Comparison of ENCODE assay signal across 8 cellular contexts in genomic region chr6:10404107-10404798, GRCh38. TPM values are rescaled to one million over a fixed set of nuclear protein-coding genes. Genes with fewer than 3 reads are reported as not detected.
DNase-seq lines count a peak whose midpoint lies in the region; ATAC-seq and TF ChIP-seq lines count a peak whose summit lies in the region.

No MANE protein-coding gene starts in this region.

- H3K9me3 Mint-ChIP-seq in IgD-negative memory B cell (peaks cover 1 to 19% (median 18%) of the 10 kb centered on the region in 3 donors), nephron (peaks cover 4% of the 10 kb centered on the region)

- H3K4me2 ChIP-seq in DOHH2 (ENCODE audit: low read length) = peak overlapping the region; percentile 97

- ATAC-seq in GM21619 (IDR thresholded peaks at IDR 0.05; ENCODE audit: unreplicated experiment) = peak; percentile 94

- peaks cover 9% of the 10 kb centered on the region for H3F3A ChIP-seq in DOHH2 (ENCODE audit: control insufficient read depth, insufficient read depth)

- peaks cover 14% of the 10 kb centered on the region for H3K79me2 ChIP-seq in DOHH2 (ENCODE audit: control insufficient read depth, low read length)

- H3K9me3 ChIP-seq in DOHH2 (ENCODE audit: control insufficient read depth, insufficient read depth, low read length) = no peaks in the 10 kb centered on the region

- H3K36me3 ChIP-seq in DOHH2 (ENCODE audit: control insufficient read depth, low read length) = peaks cover 7% of the 10 kb centered on the region

- peak overlapping the region; percentile 60 for H3K27ac ChIP-seq in DOHH2 (ENCODE audit: low read depth, low read length)

- peaks cover 7% of the 10 kb centered on the region; the same call in 1 of the 2 replicates for H3K27me3 ChIP-seq in DOHH2 (ENCODE audit: control insufficient read depth, low read length)

- TF ChIP-seq CTCF in DOHH2 (IDR thresholded peaks at IDR 0.05; ENCODE audit: low read depth, low read length, poor library complexity, severe bottlenecking) = peak; percentile 55
- TF ChIP-seq CTCF in nephron (IDR thresholded peaks at IDR 0.05; ENCODE audit: unreplicated experiment in 3 of 3) = peak; percentile 52 to 61 (median 56)

- peaks cover 0 to 7% (median 7%) of the 10 kb centered on the region in 3 donors for H3K4me1 Mint-ChIP-seq in IgD-negative memory B cell
- H3K4me1 Mint-ChIP-seq in nephron = peaks cover 9% of the 10 kb centered on the region

- H3K4me3 Mint-ChIP-seq in IgD-negative memory B cell = peak overlapping the region; percentile 68 to 94 (median 85)
- H3K4me3 Mint-ChIP-seq in nephron = peak overlapping the region; percentile 91 to 92 (median 92)

- peaks cover 31% of the 10 kb centered on the region for H3K27me3 Mint-ChIP-seq in IgD-negative memory B cell
- peaks cover 99% of the 10 kb centered on the region for H3K27me3 Mint-ChIP-seq in nephron (ENCODE audit: low read depth)

- H3K27ac Mint-ChIP-seq in IgD-negative memory B cell = peak overlapping the region; percentile 61 to 80 (median 66)
- peak overlapping the region in 2 of 3 experiments; percentile 82 to 92 for H3K27ac Mint-ChIP-seq in nephron

- peaks cover 49% of the 10 kb centered on the region for H3K4me1 ChIP-seq in DOHH2 (ENCODE audit: control insufficient read depth, low read length)

- DNase-seq in activated T-cell treated with anti-CD3 and anti-CD28 coated beads, Interleukin-2, amount 50 U/mL, for 48 hours = peak; percentile 87 to 91
- peak; percentile 96 for DNase-seq in fibroblast of gingiva (ENCODE audit: low read depth)
- DNase-seq in stimulated activated naive CD4-positive, alpha-beta T cell treated with Interleukin-2 at 50 U/mL for 16 hours (lab: John Stamatoyannopoulos, UW) = peak; percentile 89

- no peaks in the 10 kb centered on the region for H3K9me2 ChIP-seq in DOHH2 (replicated peaks; ENCODE audit: control insufficient read depth, low read length)

- H4K20me1 ChIP-seq in DOHH2 (ENCODE audit: control insufficient read depth, insufficient read depth, low read depth, low read length) = no peaks in the 10 kb centered on the region

- H3K36me3 Mint-ChIP-seq in IgD-negative memory B cell (peaks cover 1% of the 10 kb centered on the region), nephron (ENCODE audit: low read depth) (peaks cover under 1% of the 10 kb centered on the region)

- peak overlapping the region; percentile 94 for H3K4me3 ChIP-seq in DOHH2 (ENCODE audit: low read length)

TF ChIP-seq in PFSK-1, 5 proteins besides CTCF, POLR2A, EP300 and RAD21:
- TF ChIP-seq REST (IDR thresholded peaks at IDR 0.05; ENCODE audit: insufficient read depth in 1 of 2, low read depth in 2 of 2, low read length in 2 of 2) (0 out of 4 replicates have a peak, but pooled peaks of 1 of the 2 experiments have one; percentile 29), FOXP2 (optimal IDR thresholded peaks at IDR 0.05; ENCODE audit: borderline replicate concordance, extremely low read depth, extremely low read length, insufficient read depth) (no peak), TAF1 (IDR thresholded peaks at IDR 0.05; ENCODE audit: borderline replicate concordance, insufficient read depth, low read length) (peak; percentile 82; the same call in 1 of the 2 replicates), POLR2AphosphoS5 (IDR thresholded peaks at IDR 0.05; ENCODE audit: low read depth, low read length) (peak; percentile 91), SIN3A (IDR thresholded peaks at IDR 0.05; ENCODE audit: borderline replicate concordance, insufficient read depth, low read length) (no peak)

RNA-seq across cellular contexts. Expression of gene TFAP2A, which starts 10.6 kb away (rescaled TPM):
- not detected for polyA plus RNA-seq in IgD-negative memory B cell
- 75.0 TPM for polyA plus RNA-seq in PFSK-1 (2012; ENCODE audit: insufficient read length, low read depth)

Comparison
In these comparisons a context has a peak if more than half of its experiments do, and no peak if none do; other contexts are left out.
1. Peak in every context shown above with its lines: DNase-seq, ATAC-seq, H3K4me3 ChIP-seq and H3K27ac ChIP-seq.